ENCODE assay signal across 12 cellular contexts in the genomic region with DNA sequence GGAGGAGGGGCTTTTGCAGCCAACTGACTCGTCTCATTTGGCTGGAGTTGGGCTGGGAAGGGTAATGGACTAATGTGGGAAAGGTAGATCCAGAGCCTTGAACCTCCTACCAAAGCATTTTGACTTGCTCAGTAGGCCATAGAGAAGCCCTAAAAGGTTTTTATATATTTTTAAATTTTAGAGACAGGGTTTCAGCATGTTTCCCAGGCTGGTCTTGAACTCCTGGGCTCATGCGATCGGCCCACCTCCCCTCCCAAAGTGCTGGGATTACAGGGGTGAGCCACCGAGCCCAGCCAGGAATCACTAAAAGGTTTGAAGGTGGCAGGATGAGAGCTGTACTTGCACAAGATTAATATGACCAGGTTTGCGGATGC. TPM values are rescaled to one million over a fixed set of nuclear protein-coding genes. Genes with fewer than 3 reads are reported as not detected.
DNase-seq lines count a peak whose midpoint lies in the region; ATAC-seq lines count a peak whose summit lies in the region.
"Had no signal": no experiment of that assay in that cellular context is flagged by ENCODE, and none has a peak within 500 bp of the region (broad histone marks: within the 10 kb centered on the region; RNA-seq: fewer than 3 reads in every experiment).

No MANE protein-coding gene starts in this region.

- peak overlapping the region; percentile 43 for H3K27ac Mint-ChIP-seq in stimulated activated naive CD8-positive, alpha-beta T cell treated with anti-CD3 and anti-CD28 coated beads, Interleukin-15, Interleukin-2, amounts not matched to agents 100 ng/mL and 50 ng/mL, for 24 hours
- no peak overlapping the region for H3K27ac Mint-ChIP-seq in stimulated activated naive CD8-positive, alpha-beta T cell treated with anti-CD3 and anti-CD28 coated beads, Interleukin-15, amount 100 ng/mL, for 72 hours
- peak overlapping the region; percentile 49 for H3K27ac Mint-ChIP-seq in T-helper 17 cell

- no peak overlapping the region for H3K27ac ChIP-seq in mesendoderm (ENCODE audit: low read depth, low read length)
- H3K27ac ChIP-seq: cardiac muscle cell, prostate gland, thyroid gland had no signal

- peak overlapping the region; percentile 50 for H3K56ac ChIP-seq in mesendoderm (ENCODE audit: low read length)

- H3K9me3 ChIP-seq in T-helper 17 cell (ENCODE audit: control insufficient read depth, low read length, poor library complexity, severe bottlenecking): no peaks in the 10 kb centered on the region
- H3K9me3 ChIP-seq: prostate gland, thyroid gland had no signal

- no peaks in the 10 kb centered on the region for H3K27me3 Mint-ChIP-seq in stimulated activated naive CD8-positive, alpha-beta T cell treated with anti-CD3 and anti-CD28 coated beads, Interleukin-15, Interleukin-2, amounts not matched to agents 100 ng/mL and 50 ng/mL, for 24 hours
- no peaks in the 10 kb centered on the region for H3K27me3 Mint-ChIP-seq in stimulated activated naive CD8-positive, alpha-beta T cell treated with anti-CD3 and anti-CD28 coated beads, Interleukin-15, amount 100 ng/mL, for 72 hours
- H3K27me3 Mint-ChIP-seq in T-helper 17 cell: no peaks in the 10 kb centered on the region

- H3K23ac ChIP-seq in mesendoderm (ENCODE audit: low read length): no peak overlapping the region

- no peak for ATAC-seq in stimulated activated naive CD8-positive, alpha-beta T cell treated with anti-CD3 and anti-CD28 coated beads, Interleukin-15, amount 100 ng/mL, for 72 hours
- ATAC-seq in T-helper 17 cell (no peak), left lobe of liver (no peak), GM21619 (IDR thresholded peaks at IDR 0.05; ENCODE audit: unreplicated experiment) (no peak), GM21723 (IDR thresholded peaks at IDR 0.05; ENCODE audit: unreplicated experiment) (no peak)

- H2BK15ac ChIP-seq in mesendoderm (replicated peaks; ENCODE audit: low read depth): no peak overlapping the region

- peak overlapping the region; percentile 34 for H3K9ac ChIP-seq in mesendoderm (ENCODE audit: low read length)

- H3K79me1 ChIP-seq in mesendoderm (ENCODE audit: low read length): peaks cover 5% of the 10 kb centered on the region

- H3K18ac ChIP-seq in mesendoderm (ENCODE audit: low read length): no peak overlapping the region

- no peak for DNase-seq in stimulated activated naive CD8-positive, alpha-beta T cell treated with anti-CD3 and anti-CD28 coated beads, Interleukin-15, amount 100 ng/mL, for 72 hours
- DNase-seq in T-helper 17 cell: no peak
- no peak for DNase-seq in mesendoderm
- no peak for DNase-seq in left lobe of liver (ENCODE audit: low spot score)
- no peak for DNase-seq in activated effector memory CD4-positive, alpha-beta T cell treated with anti-CD3 and anti-CD28 coated beads, Interleukin-2, amount 50 U/mL, for 16 hours

- no peak overlapping the region for H2BK5ac ChIP-seq in mesendoderm (ENCODE audit: low read length)

- H2BK120ac ChIP-seq in mesendoderm (ENCODE audit: low read depth, low read length): no peak overlapping the region

- no peaks in the 10 kb centered on the region for H3K36me3 ChIP-seq in mesendoderm (ENCODE audit: control insufficient read depth, insufficient read depth, low read length)
- H3K36me3 ChIP-seq: cardiac muscle cell, prostate gland, thyroid gland had no signal

- no peak overlapping the region for H2AK5ac ChIP-seq in mesendoderm (ENCODE audit: low read length)

- peaks cover 4% of the 10 kb centered on the region for H3K4me1 ChIP-seq in mesendoderm (ENCODE audit: control insufficient read depth, low read depth, low read length)

- H3K36me3 Mint-ChIP-seq in stimulated activated naive CD8-positive, alpha-beta T cell treated with anti-CD3 and anti-CD28 coated beads, Interleukin-15, Interleukin-2, amounts not matched to agents 100 ng/mL and 50 ng/mL, for 24 hours (ENCODE audit: low read depth): peaks cover 10% of the 10 kb centered on the region
- H3K36me3 Mint-ChIP-seq in T-helper 17 cell (ENCODE audit: low read depth): no peaks in the 10 kb centered on the region
- H3K36me3 Mint-ChIP-seq: mesothelial cell of epicardium had no signal

- H3K4me3 Mint-ChIP-seq in stimulated activated naive CD8-positive, alpha-beta T cell treated with anti-CD3 and anti-CD28 coated beads, Interleukin-15, Interleukin-2, amounts not matched to agents 100 ng/mL and 50 ng/mL, for 24 hours: peak overlapping the region; percentile 51
- H3K4me3 Mint-ChIP-seq in stimulated activated naive CD8-positive, alpha-beta T cell treated with anti-CD3 and anti-CD28 coated beads, Interleukin-15, amount 100 ng/mL, for 72 hours: peak overlapping the region in 1 of 2 donors; percentile 57
- H3K4me3 Mint-ChIP-seq in T-helper 17 cell: peak overlapping the region; percentile 72

- no peak overlapping the region for H4K5ac ChIP-seq in mesendoderm (ENCODE audit: low read length)

- H3K4me1 Mint-ChIP-seq in stimulated activated naive CD8-positive, alpha-beta T cell treated with anti-CD3 and anti-CD28 coated beads, Interleukin-15, Interleukin-2, amounts not matched to agents 100 ng/mL and 50 ng/mL, for 24 hours (ENCODE audit: low read depth): peaks cover 35% of the 10 kb centered on the region
- peaks cover 37% of the 10 kb centered on the region for H3K4me1 Mint-ChIP-seq in stimulated activated naive CD8-positive, alpha-beta T cell treated with anti-CD3 and anti-CD28 coated beads, Interleukin-15, amount 100 ng/mL, for 72 hours
- peaks cover 28% of the 10 kb centered on the region for H3K4me1 Mint-ChIP-seq in T-helper 17 cell

- H3K9me3 Mint-ChIP-seq in stimulated activated naive CD8-positive, alpha-beta T cell treated with anti-CD3 and anti-CD28 coated beads, Interleukin-15, Interleukin-2, amounts not matched to agents 100 ng/mL and 50 ng/mL, for 24 hours: no peaks in the 10 kb centered on the region
- H3K9me3 Mint-ChIP-seq in stimulated activated naive CD8-positive, alpha-beta T cell treated with anti-CD3 and anti-CD28 coated beads, Interleukin-15, amount 100 ng/mL, for 72 hours: no peaks in the 10 kb centered on the region
- H3K9me3 Mint-ChIP-seq: mesothelial cell of epicardium had no signal

- H4K8ac ChIP-seq in mesendoderm (ENCODE audit: low read depth, low read length): no peak overlapping the region

- H3K27me3 ChIP-seq in mesendoderm (ENCODE audit: insufficient read depth, low read length, poor library complexity): no peaks in the 10 kb centered on the region
- H3K27me3 ChIP-seq: cardiac muscle cell, thyroid gland had no signal

- no peak overlapping the region for H3K4me2 ChIP-seq in mesendoderm (ENCODE audit: low read length)

- WGBS in mesendoderm (ENCODE audit: extremely low coverage, insufficient coverage, low lambda C conversion rate): no CpG with 5 or more reads among the region's 5 CpGs

- no peak overlapping the region for H3K4me3 ChIP-seq in mesendoderm (ENCODE audit: low read length)
- H3K4me3 ChIP-seq: cardiac muscle cell, prostate gland, thyroid gland had no signal

- H3K79me2 ChIP-seq in mesendoderm (ENCODE audit: control insufficient read depth, insufficient read depth, low read length): peaks cover 8% of the 10 kb centered on the region

- no peak overlapping the region for H3K4ac ChIP-seq in mesendoderm (ENCODE audit: low read depth, low read length)

RNA-seq across cellular contexts. Expression of a gene that starts 2.0 kb away (rescaled TPM):
- total RNA-seq in T-helper 17 cell: 10 to 100 TPM; 72.9 to 82.0 TPM
- 54.2 TPM for polyA plus RNA-seq in mesendoderm (2013, experiment 1 of 2)
- 52.1 TPM for polyA plus RNA-seq in mesendoderm (2013, experiment 2 of 2)
- 13.1 TPM for total RNA-seq in left lobe of liver

RNA-seq across cellular contexts. Expression of a gene that starts 8.7 kb away (rescaled TPM):
- total RNA-seq in T-helper 17 cell (10 to 100 TPM; 43.4 to 53.8 TPM), left lobe of liver (28.1 TPM)
- polyA plus RNA-seq in mesendoderm (2013, experiment 1 of 2): 86.5 TPM
- polyA plus RNA-seq in mesendoderm (2013, experiment 2 of 2): 87.8 TPM

Comparison
In these comparisons a context has a peak if more than half of its experiments do, and no peak if none do; other contexts are left out.
1. H3K27ac Mint-ChIP-seq: peak in stimulated activated naive CD8-positive, alpha-beta T cell treated with anti-CD3 and anti-CD28 coated beads, Interleukin-15, Interleukin-2, amounts not matched to agents 100 ng/mL and 50 ng/mL, for 24 hours (single experiment) and T-helper 17 cell (single experiment); none in stimulated activated naive CD8-positive, alpha-beta T cell treated with anti-CD3 and anti-CD28 coated beads, Interleukin-15, amount 100 ng/mL, for 72 hours (0 of 2).